17 cellular contexts compared by ENCODE assay signal in the genomic region with DNA sequence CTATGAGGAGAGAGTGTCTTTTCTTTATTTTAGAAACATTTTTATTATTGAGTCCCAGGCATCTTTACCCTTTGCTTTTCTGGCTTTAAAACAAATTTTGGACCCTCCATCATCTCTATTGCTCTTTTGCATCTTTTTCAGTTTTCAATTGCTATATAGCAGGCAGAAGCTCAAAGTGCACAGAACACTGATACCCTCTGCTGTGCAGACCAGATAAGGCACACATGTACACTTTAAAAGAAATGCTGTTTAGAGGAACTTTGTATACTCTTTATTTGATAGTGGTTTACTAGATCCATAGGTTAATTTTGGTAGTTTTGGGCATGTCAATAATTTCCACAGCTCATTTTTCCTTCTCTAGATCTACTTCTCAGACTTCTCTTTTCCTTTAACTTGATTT.
"Had no signal": no experiment of that assay in that cellular context is flagged by ENCODE, and none has a peak within 500 bp of the region (broad histone marks: within the 10 kb centered on the region; RNA-seq: fewer than 3 reads in every experiment).

No MANE protein-coding gene starts in this region.

- H3K36me3 ChIP-seq: esophagus squamous epithelium, prostate gland, spleen had no signal

- H3K4me1 ChIP-seq: esophagus squamous epithelium, prostate gland, spleen had no signal

- H3K27me3 ChIP-seq: esophagus squamous epithelium, spleen had no signal

- DNase-seq: activated CD4-positive, alpha-beta memory T cell treated with anti-CD3 and anti-CD28 coated beads, Interleukin-2, amount 10 ng/mL, durations not matched to agents 7 days and 5 days; activated gamma-delta T cell; activated T-cell treated with anti-CD3 and anti-CD28 coated beads, Interleukin-2, amount 50 U/mL, for 48 hours; aorta; esophagus squamous epithelium; foreskin fibroblast; glutamatergic neuron; immature natural killer cell; left cardiac atrium; mammary epithelial cell; naive thymus-derived CD4-positive, alpha-beta T cell; spleen; stimulated activated CD4-positive, alpha-beta T cell treated with anti-CD3 and anti-CD28 coated beads, Interleukin-1b, Interleukin-23, amount 100 ng/mL, for 48 hours; stimulated activated naive B cell treated with anti-CD40 and anti-IgM and Interleukin-4, amounts not matched to agents 10 μg/mL and 1 μg/mL and 100 μg/mL, for 72 hours; T-helper 9 cell; trophoblast cell had no signal

- H3K9me3 ChIP-seq: esophagus squamous epithelium, prostate gland had no signal

- H3K27ac ChIP-seq: esophagus squamous epithelium, prostate gland, spleen had no signal

- H3K4me3 ChIP-seq: esophagus squamous epithelium, prostate gland, spleen had no signal
